Comparison of ENCODE assay signal across 10 cellular contexts in genomic region chr19:50794074-50794777, GRCh38. TPM values are rescaled to one million over a fixed set of nuclear protein-coding genes. Genes with fewer than 3 reads are reported as not detected.
DNase-seq lines count a peak whose midpoint lies in the region; ATAC-seq and TF ChIP-seq lines count a peak whose summit lies in the region.
"Had no signal": no experiment of that assay in that cellular context is flagged by ENCODE, and none has a peak within 500 bp of the region (broad histone marks: within the 10 kb centered on the region; RNA-seq: fewer than 3 reads in every experiment).

No MANE protein-coding gene starts in this region.

- H3K27ac ChIP-seq in HEK293 (ENCODE audit: extremely low read depth, low read depth, low read length) = no peak overlapping the region; the same call in 1 of the 2 replicates

- H3K4me3 ChIP-seq in HEK293 (ENCODE audit: low read depth, low read length) (no peak overlapping the region), lower leg skin (ENCODE audit: low read depth, poor library complexity, severe bottlenecking) (no peak overlapping the region)

- CTCF ChIA-PET in HEK293 (lab: Yijun Ruan, JAX) = interaction anchor here (1.0 to 9.4 kb wide), 4 partner anchors 10 to 130 kb away, joined by 5 to 79 read pairs (median 6); no protein-coding TSS in a partner anchor

- no peak for ATAC-seq in HG02588 (IDR thresholded peaks at IDR 0.05; ENCODE audit: unreplicated experiment)
- ATAC-seq in GM21737 (IDR thresholded peaks at IDR 0.05; ENCODE audit: unreplicated experiment) = no peak

- peak; percentile 54 for DNase-seq in NCI-H1436 (lab: John Stamatoyannopoulos, UW)
- no peak for DNase-seq in NCI-H1436 treated with DMSO at 0.1 percent for 48 hours (lab: John Stamatoyannopoulos, UW)
- peak; percentile 56 for DNase-seq in SK-N-DZ (ENCODE audit: low spot score)
- peak; percentile 38 for DNase-seq in kidney tubule cell (ENCODE audit: low spot score)
- DNase-seq in lower leg skin (ENCODE audit: low spot score in 2 of 2) = no peak

- TF ChIP-seq CTCF in HEK293 (tag by site-specific recombination; IDR thresholded peaks at IDR 0.05) (peak; percentile 17; the same call in 1 of the 2 replicates), lower leg skin (IDR thresholded peaks at IDR 0.05) (no peak)

- H3K9me3 ChIP-seq in HEK293 (ENCODE audit: control insufficient read depth, insufficient read depth, low read depth, low read length) = no peaks in the 10 kb centered on the region

- POLR2A ChIA-PET in HEK293 (lab: Yijun Ruan, JAX) = interaction anchor here (0.8 to 7.9 kb wide), 8 partner anchors 9 to 238 kb away, joined by 3 to 85 read pairs (median 4); no protein-coding TSS in a partner anchor

- WGBS in lower leg skin, 2 donors = 21 to 32% methylated on average over 11 of the region's 11 CpGs

- intact Hi-C loops in lower leg skin (cut with DNase I; ENCODE audit: low total_unique reads) = loop anchor here (10.0 kb wide), 1 partner anchor 121 kb away; the partner anchor contains the start of gene KLK4

- peaks cover 4% of the 10 kb centered on the region; the same call in 1 of the 2 replicates for H3K4me1 ChIP-seq in HEK293 (ENCODE audit: control insufficient read depth, insufficient read depth, low read length)

- H3K36me3 ChIP-seq in HEK293 (ENCODE audit: control insufficient read depth in 2 of 2, insufficient read depth in 1 of 2, low read length in 2 of 2) = peaks cover 6 to 41% of the 10 kb centered on the region in 2 experiments; a peak in 2 of 3 replicates

- no peak for TF ChIP-seq POLR2A in lower leg skin (IDR thresholded peaks at IDR 0.05)

TF ChIP-seq in HEK293, 187 proteins besides CTCF, POLR2A, EP300 and RAD21 (continues in another document):
- TF ChIP-seq ZNF132 (tag by site-specific recombination; IDR thresholded peaks at IDR 0.05; ENCODE audit: borderline replicate concordance) = no peak
- no peak for TF ChIP-seq ZNF571 (tag by site-specific recombination; IDR thresholded peaks at IDR 0.05)
- no peak for TF ChIP-seq ZNF521 (tag by site-specific recombination; IDR thresholded peaks at IDR 0.05)
- TF ChIP-seq ZIC2 (tag by site-specific recombination; IDR thresholded peaks at IDR 0.05) = no peak
- no peak for TF ChIP-seq KLF17 (tag by site-specific recombination; IDR thresholded peaks at IDR 0.05)
- TF ChIP-seq KLF8 (tag by site-specific recombination; IDR thresholded peaks at IDR 0.05) = peak; percentile 75; the same call in 1 of the 2 replicates
- TF ChIP-seq GLI4 (tag by site-specific recombination; IDR thresholded peaks at IDR 0.05) = peak; percentile 58; the same call in 1 of the 2 replicates
- TF ChIP-seq ZNF658 (tag by site-specific recombination; IDR thresholded peaks at IDR 0.05) = no peak
- TF ChIP-seq ZNF366 (tag by site-specific recombination; conservative IDR thresholded peaks at IDR 0.05) = peak; percentile 53; the same call in 1 of the 2 replicates
- TF ChIP-seq ZNF174 (tag by site-specific recombination; IDR thresholded peaks at IDR 0.05) = no peak
- TF ChIP-seq ZNF184 (tag by site-specific recombination; IDR thresholded peaks at IDR 0.05) = no peak
- no peak for TF ChIP-seq ZFP3 (tag by site-specific recombination; IDR thresholded peaks at IDR 0.05; ENCODE audit: low read depth)
- peak; percentile 91 for TF ChIP-seq ZBTB20 (tag by site-specific recombination; IDR thresholded peaks at IDR 0.05)
- TF ChIP-seq YY1 (tag by site-specific recombination; IDR thresholded peaks at IDR 0.05) = peak; percentile 48; the same call in 1 of the 2 replicates
- no peak for TF ChIP-seq PATZ1 (tag by site-specific recombination; IDR thresholded peaks at IDR 0.05)
- peak; percentile 60 for TF ChIP-seq ZBTB48 (tag by site-specific recombination; IDR thresholded peaks at IDR 0.05)
- no peak for TF ChIP-seq ZNF704 (tag by site-specific recombination; IDR thresholded peaks at IDR 0.05)
- no peak for TF ChIP-seq ZSCAN18 (tag by site-specific recombination; IDR thresholded peaks at IDR 0.05)
- peak; percentile 20; the same call in 1 of the 2 replicates for TF ChIP-seq ZNF341 (tag by site-specific recombination; IDR thresholded peaks at IDR 0.05; ENCODE audit: low read depth)
- no peak; the same call in 1 of the 2 replicates for TF ChIP-seq ZNF501 (tag by site-specific recombination; IDR thresholded peaks at IDR 0.05)
- 0 out of 2 replicates have a peak, but pooled peaks have one; percentile 13 for TF ChIP-seq ZNF600 (tag by site-specific recombination; IDR thresholded peaks at IDR 0.05)

RNA-seq across cellular contexts. Expression of gene ACP4, which starts 4.0 kb away (rescaled TPM):
- not detected in 2 replicates for polyA plus RNA-seq in SK-N-DZ (2014; cell fraction: cytosol; rRNA removed)
- polyA plus RNA-seq in SK-N-DZ (2014; cell fraction: nucleus; rRNA removed) = not detected in 2 replicates
- 1 to 10 TPM in 1 of 4 donors, under 1 TPM in 1, not detected in 2; 0.58 to 3.1 TPM for total RNA-seq in lower leg skin
- total RNA-seq: fibroblast of lung, skeletal muscle tissue had no signal
- polyA plus RNA-seq: fibroblast of lung had no signal

RNA-seq across cellular contexts. Expression of gene GPR32, which starts 24.0 kb away (rescaled TPM):
- polyA plus RNA-seq in SK-N-DZ (2014; cell fraction: cytosol; rRNA removed) = not detected in 2 replicates
- polyA plus RNA-seq in SK-N-DZ (2014; cell fraction: nucleus; rRNA removed) = not detected in 2 replicates
- not detected for total RNA-seq in lower leg skin
- total RNA-seq: fibroblast of lung, skeletal muscle tissue had no signal
- polyA plus RNA-seq: fibroblast of lung had no signal

RNA-seq across cellular contexts. Expression of gene KLK1, which starts 29.4 kb away (rescaled TPM):
- polyA plus RNA-seq in SK-N-DZ (2014; cell fraction: cytosol; rRNA removed) = 0.74 and 2.4 TPM in 2 replicates
- polyA plus RNA-seq in SK-N-DZ (2014; cell fraction: nucleus; rRNA removed) = 0.21 and 1.4 TPM in 2 replicates
- total RNA-seq in lower leg skin = 10 to 100 TPM; 35.9 to 49.9 (median 46.6) TPM
- total RNA-seq: fibroblast of lung, skeletal muscle tissue had no signal
- polyA plus RNA-seq: fibroblast of lung had no signal

RNA-seq across cellular contexts. Expression of gene KLK15, which starts 39.1 kb away (rescaled TPM):
- 0.45 and 0.53 TPM in 2 replicates for polyA plus RNA-seq in SK-N-DZ (2014; cell fraction: cytosol; rRNA removed)
- 0.65 TPM in 1 of 2 replicates, not detected in the other for polyA plus RNA-seq in SK-N-DZ (2014; cell fraction: nucleus; rRNA removed)
- total RNA-seq in lower leg skin = not detected
- total RNA-seq: fibroblast of lung, skeletal muscle tissue had no signal
- polyA plus RNA-seq: fibroblast of lung had no signal

Comparison
In these comparisons a context has a peak if more than half of its experiments do, and no peak if none do; other contexts are left out.
1. DNase-seq: peak in NCI-H1436 (single experiment), SK-N-DZ (single experiment) and kidney tubule cell (single experiment); none in NCI-H1436 treated with DMSO at 0.1 percent for 48 hours (single experiment) and lower leg skin (0 of 2).